9 cellular contexts compared by ENCODE assay signal in the genomic region with DNA sequence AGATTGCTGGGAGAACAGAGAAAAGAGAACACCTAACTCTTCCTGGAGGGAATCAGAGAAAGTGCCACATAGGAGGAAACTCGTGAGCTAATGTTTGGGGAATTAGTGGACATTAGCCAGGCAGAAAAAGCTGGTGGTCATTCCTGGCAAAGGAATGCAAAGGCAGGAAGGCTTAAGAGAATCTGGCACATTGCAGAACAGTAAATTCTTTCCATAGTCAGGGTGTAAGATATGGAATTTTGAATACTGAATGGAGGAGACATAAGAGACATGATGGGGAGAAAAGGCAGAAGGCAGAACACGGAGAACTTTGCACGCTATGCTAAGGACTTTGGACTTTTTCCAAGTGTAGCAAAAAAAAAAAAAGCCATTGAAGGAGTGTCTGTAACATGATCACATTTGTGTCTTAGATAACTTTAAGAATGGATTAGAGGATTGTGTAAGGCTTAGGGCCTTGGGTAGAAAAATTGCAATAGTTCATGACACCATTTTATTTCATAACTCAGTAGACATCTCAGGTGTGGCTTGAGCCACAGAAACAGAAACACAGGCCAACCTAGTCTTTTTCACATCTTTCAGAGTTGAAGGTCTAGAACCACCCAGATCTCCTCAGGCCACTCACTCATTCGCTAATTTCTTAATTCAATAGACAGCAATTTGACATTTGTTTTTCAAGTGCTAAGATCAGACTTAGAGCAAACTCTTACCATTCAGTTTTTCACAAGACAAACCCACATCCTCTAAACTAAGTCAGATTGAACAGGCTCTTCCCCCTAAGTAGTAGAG. TPM values are rescaled to one million over a fixed set of nuclear protein-coding genes. Genes with fewer than 3 reads are reported as not detected.
DNase-seq lines count a peak whose midpoint lies in the region; ATAC-seq and TF ChIP-seq lines count a peak whose summit lies in the region.
"Had no signal": no experiment of that assay in that cellular context is flagged by ENCODE, and none has a peak within 500 bp of the region (broad histone marks: within the 10 kb centered on the region; RNA-seq: fewer than 3 reads in every experiment).

No MANE protein-coding gene starts in this region.

- TF ChIP-seq CTCF in Caco-2 (IDR thresholded peaks at IDR 0.05; ENCODE audit: insufficient read depth in 1 of 2, low read depth in 1 of 2, low read length in 1 of 2, severe bottlenecking in 1 of 2, unreplicated experiment in 1 of 2): no peak

- intact Hi-C loops in Caco-2 (cut with micrococcal nuclease; ENCODE audit: unreplicated experiment): no loop called here

- DNase-seq in Caco-2 (peak in 1 of 2 experiments; percentile 18), MG63 (peak; percentile 82), non-pigmented ciliary epithelial cell (ENCODE audit: low read depth) (peak; percentile 97), T-helper 9 cell (no peak), midbrain (lab: John Stamatoyannopoulos, UW) (no peak)
- peak in 1 of 2 donors; percentile 17 for DNase-seq in central memory CD8-positive, alpha-beta T cell (ENCODE audit: low spot score in 2 of 2)

- H3K4me3 ChIP-seq in Caco-2 (ENCODE audit: low read depth, low read length) (no peak overlapping the region), MG63 (no peak overlapping the region)

- no peaks in the 10 kb centered on the region; the same call in 1 of the 2 replicates for H3K36me3 ChIP-seq in Caco-2 (ENCODE audit: control insufficient read depth, insufficient read depth, low read length)
- no peaks in the 10 kb centered on the region for H3K36me3 ChIP-seq in MG63

- H3K4me1 Mint-ChIP-seq in Caco-2 (ENCODE audit: low read depth, unreplicated experiment): peaks cover 40% of the 10 kb centered on the region
- peaks cover 81% of the 10 kb centered on the region for H3K4me1 Mint-ChIP-seq in central memory CD8-positive, alpha-beta T cell

- H3K9me3 ChIP-seq in Caco-2 (no peaks in the 10 kb centered on the region), MG63 (0 out of 2 replicates have a peak, but pooled peaks cover 2% of the 10 kb centered on the region)

- H3K4me1 ChIP-seq in Caco-2: peaks cover 26% of the 10 kb centered on the region

- no peaks in the 10 kb centered on the region for H3K9me3 Mint-ChIP-seq in Caco-2 (ENCODE audit: unreplicated experiment)
- H3K9me3 Mint-ChIP-seq in central memory CD8-positive, alpha-beta T cell: no peaks in the 10 kb centered on the region

- no TSS peak for BruUV-seq in Caco-2 (replicated peaks; lab: Mats Ljungman, UMichigan)

- H3K36me3 Mint-ChIP-seq in Caco-2 (ENCODE audit: insufficient read depth, unreplicated experiment): no peaks in the 10 kb centered on the region
- peaks cover 3% of the 10 kb centered on the region for H3K36me3 Mint-ChIP-seq in central memory CD8-positive, alpha-beta T cell (ENCODE audit: insufficient read depth)

- H3K4me3 Mint-ChIP-seq in Caco-2 (ENCODE audit: unreplicated experiment): peak overlapping the region; percentile 10
- peak overlapping the region; percentile 44 for H3K4me3 Mint-ChIP-seq in central memory CD8-positive, alpha-beta T cell

- ATAC-seq in central memory CD8-positive, alpha-beta T cell (replicated peaks; ENCODE audit: extremely low read depth, poor library complexity, severe bottlenecking): peak; percentile 78
- ATAC-seq in GM21825 (IDR thresholded peaks at IDR 0.05; ENCODE audit: unreplicated experiment) (no peak), GM19455 (IDR thresholded peaks at IDR 0.05; ENCODE audit: unreplicated experiment) (no peak)
- ATAC-seq: HepG2 had no signal

- POLR2A ChIA-PET in Caco-2 (lab: Charles Lee): interaction anchor here (0.7 kb wide), 1 partner anchor 110 kb away, joined by 3 read pairs; a partner anchor contains a TSS

- H3K27me3 Mint-ChIP-seq in Caco-2 (ENCODE audit: insufficient read depth, unreplicated experiment): no peaks in the 10 kb centered on the region
- H3K27me3 Mint-ChIP-seq in central memory CD8-positive, alpha-beta T cell: no peaks in the 10 kb centered on the region

- H3K27me3 ChIP-seq in Caco-2 (replicated peaks; ENCODE audit: control insufficient read depth, insufficient read depth, low read length): no peaks in the 10 kb centered on the region
- no peaks in the 10 kb centered on the region for H3K27me3 ChIP-seq in MG63

- CTCF ChIA-PET in Caco-2 (lab: Charles Lee): no interaction called here

- peak overlapping the region; percentile 14 for H3K27ac Mint-ChIP-seq in Caco-2 (ENCODE audit: unreplicated experiment)
- H3K27ac Mint-ChIP-seq in central memory CD8-positive, alpha-beta T cell (ENCODE audit: low read depth): peak overlapping the region; percentile 92

RNA-seq across cellular contexts. Expression of a gene that starts 31.2 kb away (rescaled TPM):
- 19.4 and 26.2 TPM in 2 replicates for total RNA-seq in Caco-2 (2022)
- total RNA-seq in MG63 (2014; rRNA removed; shearing (Covaris generic); ENCODE audit: low replicate concordance): 240 and 268 TPM in 2 replicates
- total RNA-seq: HepG2 had no signal

Comparison
In these comparisons a context has a peak if more than half of its experiments do, and no peak if none do; other contexts are left out.
1. DNase-seq: peak in MG63 (single experiment) and non-pigmented ciliary epithelial cell (single experiment); none in T-helper 9 cell (single experiment) and midbrain (single experiment).